30 cellular contexts compared by ENCODE assay signal in genomic region chr16:81926036-81926435, GRCh38.
"Had no signal": no experiment of that assay in that cellular context is flagged by ENCODE, and none has a peak within 500 bp of the region (broad histone marks: within the 10 kb centered on the region; RNA-seq: fewer than 3 reads in every experiment).

No MANE protein-coding gene starts in this region.

- H3K27ac ChIP-seq: epithelial cell of prostate, esophagus squamous epithelium, heart right ventricle, left lung, lower lobe of right lung, pancreas, prostate gland, sigmoid colon, suprapubic skin, tibial artery, upper lobe of right lung had no signal

- H3K9me3 Mint-ChIP-seq: activated naive CD8-positive, alpha-beta T cell treated with anti-CD3 and anti-CD28 coated beads, Interleukin-2, amount 50 U/mL, for 24 hours; nephron; T-helper 2 cell treated with Interferon-gamma antibody and Interleukin-4, amounts not matched to agents 5 μg/mL and 100 μg/mL, for 36 hours had no signal

- H3K36me3 ChIP-seq: pancreas, prostate gland, sigmoid colon, tibial artery had no signal

- H3K4me1 ChIP-seq: heart right ventricle, pancreas, prostate gland, suprapubic skin, tibial artery had no signal

- H3K27me3 ChIP-seq: esophagus squamous epithelium, heart right ventricle, left lung, pancreas, sigmoid colon, suprapubic skin, upper lobe of right lung had no signal

- H3K4me3 Mint-ChIP-seq: activated naive CD8-positive, alpha-beta T cell treated with anti-CD3 and anti-CD28 coated beads, Interleukin-2, amount 50 U/mL, for 24 hours; nephron; T-helper 2 cell treated with Interferon-gamma antibody and Interleukin-4, amounts not matched to agents 5 μg/mL and 100 μg/mL, for 36 hours had no signal

- ATAC-seq: activated naive CD8-positive, alpha-beta T cell treated with anti-CD3 and anti-CD28 coated beads, Interleukin-2, amount 50 U/mL, for 24 hours; heart right ventricle; left lung; lower lobe of right lung; pancreas; upper lobe of right lung had no signal

- DNase-seq: activated CD4-positive, alpha-beta T cell treated with anti-CD3 and anti-CD28 coated beads for 4 hours; activated CD4-positive, alpha-beta T cell treated with anti-CD3 and anti-CD28 coated beads, Interleukin-2, amount 50 U/mL, for 4 hours; activated CD8-positive, alpha-beta memory T cell treated with anti-CD3 and anti-CD28 coated beads for 24 hours; activated effector memory CD4-positive, alpha-beta T cell treated with Interleukin-2 at 50 U/mL for 16 hours; activated naive CD4-positive, alpha-beta T cell treated with Interleukin-2 at 50 U/mL for 16 hours; activated naive CD8-positive, alpha-beta T cell treated with anti-CD3 and anti-CD28 coated beads, Interleukin-2, amount 50 U/mL, for 24 hours; amygdala; central memory CD4-positive, alpha-beta T cell; esophagus squamous epithelium; foreskin melanocyte; heart right ventricle; left lung; lower lobe of right lung; mesendoderm; nucleus accumbens; pancreas; retina; sigmoid colon; small intestine; stimulated activated CD4-positive, alpha-beta T cell treated with anti-CD3 and anti-CD28 coated beads, Interleukin-4, amount 100 ng/mL, for 24 hours; stimulated activated naive CD4-positive, alpha-beta T cell; T-helper 1 cell; upper lobe of right lung had no signal

- H3K27me3 Mint-ChIP-seq: activated naive CD8-positive, alpha-beta T cell treated with anti-CD3 and anti-CD28 coated beads, Interleukin-2, amount 50 U/mL, for 24 hours had no signal

- FAIRE-seq: endometrium, pancreas, small intestine had no signal

- H3K4me1 Mint-ChIP-seq: nephron had no signal

- H3K9me3 ChIP-seq: esophagus squamous epithelium, heart right ventricle, left lung, lower lobe of right lung, pancreas, prostate gland, sigmoid colon, suprapubic skin, tibial artery, upper lobe of right lung had no signal

- H3K4me3 ChIP-seq: esophagus squamous epithelium, heart right ventricle, left lung, lower lobe of right lung, pancreas, prostate gland, sigmoid colon, suprapubic skin, tibial artery, upper lobe of right lung had no signal

- H3K27ac Mint-ChIP-seq: activated naive CD8-positive, alpha-beta T cell treated with anti-CD3 and anti-CD28 coated beads, Interleukin-2, amount 50 U/mL, for 24 hours; nephron; T-helper 2 cell treated with Interferon-gamma antibody and Interleukin-4, amounts not matched to agents 5 μg/mL and 100 μg/mL, for 36 hours had no signal
